Comparison of ENCODE assay signal across 13 cellular contexts in the genomic region with DNA sequence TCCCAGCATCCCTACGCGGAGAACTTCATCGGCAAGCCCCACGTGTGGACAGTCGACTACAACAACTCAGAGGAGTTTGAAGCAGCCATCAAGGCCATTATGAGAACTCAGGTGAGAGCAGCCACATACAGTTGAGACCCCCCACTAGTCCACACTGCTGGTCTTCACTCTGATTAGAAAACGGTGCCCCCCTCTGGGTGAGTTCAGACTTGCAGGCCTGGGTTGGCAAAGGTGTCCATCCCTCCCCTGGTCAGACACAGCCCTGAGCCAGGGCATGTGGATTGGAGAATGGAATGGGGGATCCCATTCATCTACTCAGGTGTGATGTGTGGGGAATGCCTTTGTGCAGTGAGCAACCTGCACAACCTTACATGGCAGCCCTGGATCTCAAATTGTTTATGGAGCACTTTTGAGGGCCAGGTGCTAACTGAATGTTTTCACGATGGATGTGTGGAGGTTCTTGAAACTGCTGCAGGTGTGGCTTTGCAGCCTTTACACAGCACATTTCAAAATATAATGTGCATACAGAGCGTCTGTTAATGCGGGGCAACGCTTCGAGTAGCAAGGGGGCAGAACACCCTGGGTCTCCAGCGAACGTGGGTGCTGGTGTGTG.
A peak's percentile ranks its signal among the peaks of the same experiment; 100 is the strongest.
DNase-seq lines count a peak whose midpoint lies in the region; ATAC-seq, FAIRE-seq and TF ChIP-seq lines count a peak whose summit lies in the region.
"Had no signal": no experiment of that assay in that cellular context is flagged by ENCODE, and none has a peak within 500 bp of the region (broad histone marks: within the 10 kb centered on the region; RNA-seq: fewer than 3 reads in every experiment).

No MANE protein-coding gene starts in this region.

- POLR2A ChIA-PET in endothelial cell of umbilical vein (lab: Charles Lee) = no interaction called here

- DNase-seq in AG09309 (ENCODE audit: low read depth) (no peak), endothelial cell of umbilical vein (ENCODE audit: low read depth, low spot score) (peak; percentile 8), activated gamma-delta T cell (lab: John Stamatoyannopoulos, UW) (no peak), left lobe of liver (ENCODE audit: low spot score) (no peak)
- DNase-seq: cortex of kidney, NCI-H2029, spleen had no signal

- TF ChIP-seq POLR2A in endothelial cell of umbilical vein (IDR thresholded peaks at IDR 0.05; ENCODE audit: low read depth, low read length) = no peak

- peaks cover 4% of the 10 kb centered on the region; the same call in 1 of the 2 replicates for H3K27me3 ChIP-seq in OCI-LY3 (ENCODE audit: low read depth, low read length)
- H3K27me3 ChIP-seq in endothelial cell of umbilical vein (ENCODE audit: control insufficient read depth in 2 of 2, insufficient read depth in 2 of 2, low read length in 2 of 2) = no peaks in the 10 kb centered on the region
- H3K27me3 ChIP-seq: left lung had no signal

- H3K79me2 ChIP-seq in OCI-LY3 (ENCODE audit: low read length) (no peaks in the 10 kb centered on the region), endothelial cell of umbilical vein (ENCODE audit: control insufficient read depth, insufficient read depth, low read length) (no peaks in the 10 kb centered on the region)

- H3K9ac ChIP-seq in OCI-LY3 (ENCODE audit: low read length) (no peak overlapping the region), endothelial cell of umbilical vein (replicated peaks; ENCODE audit: extremely low read depth, insufficient read depth, low read length) (no peak overlapping the region)

- dilution Hi-C loops in endothelial cell of umbilical vein (cut with MboI; ENCODE audit: extremely low pct_ligation_motif_present, low sequenced_read_pairs) = no loop called here

- H3K4me3 ChIP-seq in AG09309 (ENCODE audit: control insufficient read depth, low read depth, low read length) = no peak overlapping the region
- H3K4me3 ChIP-seq in OCI-LY3 (ENCODE audit: low read length) = no peak overlapping the region
- no peak overlapping the region for H3K4me3 ChIP-seq in endothelial cell of umbilical vein (replicated peaks in 1 of 3; ENCODE audit: insufficient read depth in 1 of 3, low read depth in 1 of 3, low read length in 3 of 3)
- H3K4me3 ChIP-seq: left lung, spleen had no signal

- no peak overlapping the region for H3K27ac ChIP-seq in OCI-LY3 (ENCODE audit: low read length)
- no peak overlapping the region for H3K27ac ChIP-seq in endothelial cell of umbilical vein (ENCODE audit: insufficient read depth, low read depth, low read length)
- H3K27ac ChIP-seq: left lung, spleen had no signal

- H2AFZ ChIP-seq in OCI-LY3 (ENCODE audit: low read depth, low read length) (no peak overlapping the region), endothelial cell of umbilical vein (ENCODE audit: low read depth, low read length) (no peak overlapping the region)

- intact Hi-C loops in endothelial cell of umbilical vein (cut with micrococcal nuclease) = loop anchor here (1.0 kb wide), 1 partner anchor 73 kb away; a partner anchor contains a TSS

- TF ChIP-seq CTCF in AG09309 (IDR thresholded peaks at IDR 0.05; ENCODE audit: control insufficient read depth, insufficient read depth, low read depth, low read length, missing control alignments) (peak; percentile 15), GM12874 (IDR thresholded peaks at IDR 0.05; ENCODE audit: insufficient read depth, low read depth, low read length) (0 out of 2 replicates have a peak, but pooled peaks have one; percentile 15), OCI-LY3 (IDR thresholded peaks at IDR 0.05; ENCODE audit: low read depth, low read length) (peak; percentile 17), endothelial cell of umbilical vein (IDR thresholded peaks at IDR 0.05; ENCODE audit: extremely low read depth in 1 of 2, insufficient read depth in 1 of 2, low read depth in 1 of 2, low read length in 2 of 2) (peak; percentile 12 to 33)

- no peaks in the 10 kb centered on the region for H3K4me1 ChIP-seq in OCI-LY3 (ENCODE audit: low read length)
- no peaks in the 10 kb centered on the region for H3K4me1 ChIP-seq in endothelial cell of umbilical vein (ENCODE audit: control insufficient read depth, extremely low read depth, insufficient read depth, low read length)
- H3K4me1 ChIP-seq: left lung, spleen had no signal

- H3K9me3 ChIP-seq in OCI-LY3 (ENCODE audit: insufficient read depth, low read length) (no peaks in the 10 kb centered on the region), endothelial cell of umbilical vein (replicated peaks; ENCODE audit: control insufficient read depth, insufficient read depth, low read length) (no peaks in the 10 kb centered on the region)
- H3K9me3 ChIP-seq: left lung, spleen had no signal

- H4K20me1 ChIP-seq in OCI-LY3 (ENCODE audit: insufficient read depth, low read length) = no peaks in the 10 kb centered on the region
- no peaks in the 10 kb centered on the region for H4K20me1 ChIP-seq in endothelial cell of umbilical vein (replicated peaks; ENCODE audit: control insufficient read depth, extremely low read depth, insufficient read depth, low read length)

- H3K4me2 ChIP-seq in OCI-LY3 (ENCODE audit: low read length) = no peak overlapping the region
- no peak overlapping the region for H3K4me2 ChIP-seq in endothelial cell of umbilical vein (ENCODE audit: insufficient read depth, low read length)

- no peaks in the 10 kb centered on the region for H3K36me3 ChIP-seq in OCI-LY3 (replicated peaks; ENCODE audit: low read depth, low read length)
- no peaks in the 10 kb centered on the region for H3K36me3 ChIP-seq in endothelial cell of umbilical vein (ENCODE audit: control insufficient read depth in 2 of 2, extremely low read depth in 1 of 2, insufficient read depth in 2 of 2, low read length in 2 of 2)
- H3K36me3 ChIP-seq: left lung, spleen had no signal

- ATAC-seq in GM21528 (IDR thresholded peaks at IDR 0.05; ENCODE audit: low FRiP score, unreplicated experiment) (no peak), GM21737 (IDR thresholded peaks at IDR 0.05; ENCODE audit: unreplicated experiment) (no peak), left lobe of liver (no peak)
- ATAC-seq: left lung had no signal

- CTCF ChIA-PET in endothelial cell of umbilical vein (lab: Charles Lee) = interaction anchor here (1.1 to 2.0 kb wide), 2 partner anchors 12 to 73 kb away, joined by 3 to 11 read pairs; a partner anchor contains a TSS

- H3K9me1 ChIP-seq in endothelial cell of umbilical vein (replicated peaks; ENCODE audit: control insufficient read depth, extremely low read depth, insufficient read depth, low read length) = no peaks in the 10 kb centered on the region

- FAIRE-seq in endothelial cell of umbilical vein (lab: Jason Lieb, UNC) = no peak
- FAIRE-seq: frontal cortex had no signal

- no TSS peak for BruUV-seq in endothelial cell of umbilical vein (replicated peaks; lab: Mats Ljungman, UMichigan)

TF ChIP-seq in endothelial cell of umbilical vein, 7 proteins besides CTCF, POLR2A, EP300 and RAD21:
- TF ChIP-seq EZH2 (IDR thresholded peaks at IDR 0.05; ENCODE audit: borderline replicate concordance, low read depth, low read length, severe bottlenecking) = no peak
- no peak for TF ChIP-seq JUN (IDR thresholded peaks at IDR 0.05; ENCODE audit: borderline replicate concordance, insufficient read depth, insufficient read length, low read depth)
- no peak for TF ChIP-seq FOS (IDR thresholded peaks at IDR 0.05; ENCODE audit: borderline replicate concordance, insufficient read depth, low read length)
- TF ChIP-seq POLR2AphosphoS5 (IDR thresholded peaks at IDR 0.05; ENCODE audit: insufficient read depth, low read depth, low read length) = no peak
- no peak for TF ChIP-seq MYC (IDR thresholded peaks at IDR 0.05; ENCODE audit: low read depth, low read length)
- TF ChIP-seq, protein P1, sequence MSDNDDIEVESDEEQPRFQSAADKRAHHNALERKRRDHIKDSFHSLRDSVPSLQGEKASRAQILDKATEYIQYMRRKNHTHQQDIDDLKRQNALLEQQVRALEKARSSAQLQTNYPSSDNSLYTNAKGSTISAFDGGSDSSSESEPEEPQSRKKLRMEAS (IDR thresholded peaks at IDR 0.05; ENCODE audit: insufficient read depth, insufficient read length) = no peak
- no peak for TF ChIP-seq GATA2 (IDR thresholded peaks at IDR 0.05; ENCODE audit: insufficient read depth, insufficient read length, low read depth, low read length)
